1 cellular context compared by ENCODE assay signal in the genomic region with DNA sequence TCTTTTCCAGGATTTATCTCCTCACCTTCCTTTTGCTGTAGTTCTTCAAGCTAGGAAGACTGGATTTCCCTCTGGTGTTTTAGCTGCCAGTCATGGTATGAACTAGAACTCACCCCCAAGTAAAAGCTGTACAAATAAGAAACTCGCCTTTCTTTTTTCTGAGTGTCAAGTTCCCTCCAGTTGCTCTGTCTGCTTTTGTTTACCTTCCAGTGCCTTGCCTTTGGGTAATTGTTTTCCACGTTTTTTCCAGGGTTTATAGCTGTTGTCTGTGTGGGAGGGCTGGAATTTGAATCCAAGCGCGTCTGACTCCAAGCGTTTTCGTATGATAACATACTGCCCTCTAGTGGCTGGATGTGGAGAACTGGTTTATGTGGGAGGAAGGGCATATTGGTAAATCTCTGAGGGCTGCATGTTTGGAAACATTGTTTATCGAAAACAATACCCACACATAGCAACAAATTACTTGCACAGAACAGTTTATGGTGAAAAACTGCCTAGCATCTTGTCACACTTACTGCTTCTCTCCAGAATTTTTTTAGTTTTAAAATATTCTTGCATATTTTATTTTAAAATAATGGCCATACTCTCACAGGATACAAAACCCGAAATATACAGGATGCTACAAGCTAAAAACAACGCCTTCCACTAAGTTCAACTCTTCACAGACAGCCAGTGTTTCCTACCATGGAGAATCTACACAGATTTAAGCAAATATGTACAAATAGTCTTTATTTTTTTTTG.
TF ChIP-seq lines count a peak whose summit lies in the region.

No MANE protein-coding gene starts in this region.

TF ChIP-seq in GM12878, 131 proteins besides CTCF, POLR2A, EP300 and RAD21 (continued from another document):
- TF ChIP-seq, protein P1, sequence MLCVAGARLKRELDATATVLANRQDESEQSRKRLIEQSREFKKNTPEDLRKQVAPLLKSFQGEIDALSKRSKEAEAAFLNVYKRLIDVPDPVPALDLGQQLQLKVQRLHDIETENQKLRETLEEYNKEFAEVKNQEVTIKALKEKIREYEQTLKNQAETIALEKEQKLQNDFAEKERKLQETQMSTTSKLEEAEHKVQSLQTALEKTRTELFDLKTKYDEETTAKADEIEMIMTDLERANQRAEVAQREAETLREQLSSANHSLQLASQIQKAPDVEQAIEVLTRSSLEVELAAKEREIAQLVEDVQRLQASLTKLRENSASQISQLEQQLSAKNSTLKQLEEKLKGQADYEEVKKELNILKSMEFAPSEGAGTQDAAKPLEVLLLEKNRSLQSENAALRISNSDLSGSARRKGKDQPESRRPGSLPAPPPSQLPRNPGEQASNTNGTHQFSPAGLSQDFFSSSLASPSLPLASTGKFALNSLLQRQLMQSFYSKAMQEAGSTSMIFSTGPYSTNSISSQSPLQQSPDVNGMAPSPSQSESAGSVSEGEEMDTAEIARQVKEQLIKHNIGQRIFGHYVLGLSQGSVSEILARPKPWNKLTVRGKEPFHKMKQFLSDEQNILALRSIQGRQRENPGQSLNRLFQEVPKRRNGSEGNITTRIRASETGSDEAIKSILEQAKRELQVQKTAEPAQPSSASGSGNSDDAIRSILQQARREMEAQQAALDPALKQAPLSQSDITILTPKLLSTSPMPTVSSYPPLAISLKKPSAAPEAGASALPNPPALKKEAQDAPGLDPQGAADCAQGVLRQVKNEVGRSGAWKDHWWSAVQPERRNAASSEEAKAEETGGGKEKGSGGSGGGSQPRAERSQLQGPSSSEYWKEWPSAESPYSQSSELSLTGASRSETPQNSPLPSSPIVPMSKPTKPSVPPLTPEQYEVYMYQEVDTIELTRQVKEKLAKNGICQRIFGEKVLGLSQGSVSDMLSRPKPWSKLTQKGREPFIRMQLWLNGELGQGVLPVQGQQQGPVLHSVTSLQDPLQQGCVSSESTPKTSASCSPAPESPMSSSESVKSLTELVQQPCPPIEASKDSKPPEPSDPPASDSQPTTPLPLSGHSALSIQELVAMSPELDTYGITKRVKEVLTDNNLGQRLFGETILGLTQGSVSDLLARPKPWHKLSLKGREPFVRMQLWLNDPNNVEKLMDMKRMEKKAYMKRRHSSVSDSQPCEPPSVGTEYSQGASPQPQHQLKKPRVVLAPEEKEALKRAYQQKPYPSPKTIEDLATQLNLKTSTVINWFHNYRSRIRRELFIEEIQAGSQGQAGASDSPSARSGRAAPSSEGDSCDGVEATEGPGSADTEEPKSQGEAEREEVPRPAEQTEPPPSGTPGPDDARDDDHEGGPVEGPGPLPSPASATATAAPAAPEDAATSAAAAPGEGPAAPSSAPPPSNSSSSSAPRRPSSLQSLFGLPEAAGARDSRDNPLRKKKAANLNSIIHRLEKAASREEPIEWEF (IDR thresholded peaks at IDR 0.05; ENCODE audit: insufficient replicate concordance, low read depth, low read length) = no peak
- TF ChIP-seq POLR2AphosphoS5 (IDR thresholded peaks at IDR 0.05; ENCODE audit: low read length) (no peak), TARDBP (IDR thresholded peaks at IDR 0.05; ENCODE audit: borderline replicate concordance) (no peak), NRF1 (conservative IDR thresholded peaks at IDR 0.05; ENCODE audit: low read depth, low read length) (0 out of 2 replicates have a peak, but pooled peaks have one; percentile 13), TCF12 (IDR thresholded peaks at IDR 0.05; ENCODE audit: low read depth, low read length) (no peak), PAX5 (IDR thresholded peaks at IDR 0.05; ENCODE audit: borderline replicate concordance, low read depth, low read length) (no peak), CREB1 (IDR thresholded peaks at IDR 0.05; ENCODE audit: low read depth) (no peak), SREBF1 (IDR thresholded peaks at IDR 0.05; ENCODE audit: low read length) (no peak), SPI1 (IDR thresholded peaks at IDR 0.05; ENCODE audit: borderline replicate concordance, insufficient read depth, low read depth, low read length) (no peak), RB1 (IDR thresholded peaks at IDR 0.05; ENCODE audit: borderline replicate concordance) (peak; percentile 52; the same call in 1 of the 2 replicates), ZNF592 (IDR thresholded peaks at IDR 0.05) (no peak), SMARCA5 (IDR thresholded peaks at IDR 0.05) (no peak), NR2C2 (IDR thresholded peaks at IDR 0.05; ENCODE audit: borderline replicate concordance, control insufficient read depth, insufficient read length, low read depth) (no peak), RFX5 (IDR thresholded peaks at IDR 0.05; ENCODE audit: low read depth, low read length) (no peak), ELK1 (IDR thresholded peaks at IDR 0.05; ENCODE audit: low read depth, low read length) (no peak), DPF2 (IDR thresholded peaks at IDR 0.05) (no peak), PKNOX1 (IDR thresholded peaks at IDR 0.05) (peak; percentile 48; the same call in 1 of the 2 replicates), BHLHE40 (IDR thresholded peaks at IDR 0.05; ENCODE audit: borderline replicate concordance in 1 of 2, low read depth in 2 of 2, low read length in 1 of 2) (0 out of 4 replicates have a peak, but pooled peaks of 1 of the 2 experiments have one; percentile 14)
- TF ChIP-seq, protein P2, sequence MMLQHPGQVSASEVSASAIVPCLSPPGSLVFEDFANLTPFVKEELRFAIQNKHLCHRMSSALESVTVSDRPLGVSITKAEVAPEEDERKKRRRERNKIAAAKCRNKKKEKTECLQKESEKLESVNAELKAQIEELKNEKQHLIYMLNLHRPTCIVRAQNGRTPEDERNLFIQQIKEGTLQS (IDR thresholded peaks at IDR 0.05; ENCODE audit: borderline replicate concordance, extremely low read depth, low read depth, low read length) = no peak
- TF ChIP-seq, protein P3, sequence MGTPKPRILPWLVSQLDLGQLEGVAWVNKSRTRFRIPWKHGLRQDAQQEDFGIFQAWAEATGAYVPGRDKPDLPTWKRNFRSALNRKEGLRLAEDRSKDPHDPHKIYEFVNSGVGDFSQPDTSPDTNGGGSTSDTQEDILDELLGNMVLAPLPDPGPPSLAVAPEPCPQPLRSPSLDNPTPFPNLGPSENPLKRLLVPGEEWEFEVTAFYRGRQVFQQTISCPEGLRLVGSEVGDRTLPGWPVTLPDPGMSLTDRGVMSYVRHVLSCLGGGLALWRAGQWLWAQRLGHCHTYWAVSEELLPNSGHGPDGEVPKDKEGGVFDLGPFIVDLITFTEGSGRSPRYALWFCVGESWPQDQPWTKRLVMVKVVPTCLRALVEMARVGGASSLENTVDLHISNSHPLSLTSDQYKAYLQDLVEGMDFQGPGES (IDR thresholded peaks at IDR 0.05) = no peak
- TF ChIP-seq, protein P4, sequence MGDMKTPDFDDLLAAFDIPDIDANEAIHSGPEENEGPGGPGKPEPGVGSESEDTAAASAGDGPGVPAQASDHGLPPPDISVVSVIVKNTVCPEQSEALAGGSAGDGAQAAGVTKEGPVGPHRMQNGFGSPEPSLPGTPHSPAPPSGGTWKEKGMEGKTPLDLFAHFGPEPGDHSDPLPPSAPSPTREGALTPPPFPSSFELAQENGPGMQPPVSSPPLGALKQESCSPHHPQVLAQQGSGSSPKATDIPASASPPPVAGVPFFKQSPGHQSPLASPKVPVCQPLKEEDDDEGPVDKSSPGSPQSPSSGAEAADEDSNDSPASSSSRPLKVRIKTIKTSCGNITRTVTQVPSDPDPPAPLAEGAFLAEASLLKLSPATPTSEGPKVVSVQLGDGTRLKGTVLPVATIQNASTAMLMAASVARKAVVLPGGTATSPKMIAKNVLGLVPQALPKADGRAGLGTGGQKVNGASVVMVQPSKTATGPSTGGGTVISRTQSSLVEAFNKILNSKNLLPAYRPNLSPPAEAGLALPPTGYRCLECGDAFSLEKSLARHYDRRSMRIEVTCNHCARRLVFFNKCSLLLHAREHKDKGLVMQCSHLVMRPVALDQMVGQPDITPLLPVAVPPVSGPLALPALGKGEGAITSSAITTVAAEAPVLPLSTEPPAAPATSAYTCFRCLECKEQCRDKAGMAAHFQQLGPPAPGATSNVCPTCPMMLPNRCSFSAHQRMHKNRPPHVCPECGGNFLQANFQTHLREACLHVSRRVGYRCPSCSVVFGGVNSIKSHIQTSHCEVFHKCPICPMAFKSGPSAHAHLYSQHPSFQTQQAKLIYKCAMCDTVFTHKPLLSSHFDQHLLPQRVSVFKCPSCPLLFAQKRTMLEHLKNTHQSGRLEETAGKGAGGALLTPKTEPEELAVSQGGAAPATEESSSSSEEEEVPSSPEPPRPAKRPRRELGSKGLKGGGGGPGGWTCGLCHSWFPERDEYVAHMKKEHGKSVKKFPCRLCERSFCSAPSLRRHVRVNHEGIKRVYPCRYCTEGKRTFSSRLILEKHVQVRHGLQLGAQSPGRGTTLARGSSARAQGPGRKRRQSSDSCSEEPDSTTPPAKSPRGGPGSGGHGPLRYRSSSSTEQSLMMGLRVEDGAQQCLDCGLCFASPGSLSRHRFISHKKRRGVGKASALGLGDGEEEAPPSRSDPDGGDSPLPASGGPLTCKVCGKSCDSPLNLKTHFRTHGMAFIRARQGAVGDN (IDR thresholded peaks at IDR 0.05) = no peak
- TF ChIP-seq, protein P5, sequence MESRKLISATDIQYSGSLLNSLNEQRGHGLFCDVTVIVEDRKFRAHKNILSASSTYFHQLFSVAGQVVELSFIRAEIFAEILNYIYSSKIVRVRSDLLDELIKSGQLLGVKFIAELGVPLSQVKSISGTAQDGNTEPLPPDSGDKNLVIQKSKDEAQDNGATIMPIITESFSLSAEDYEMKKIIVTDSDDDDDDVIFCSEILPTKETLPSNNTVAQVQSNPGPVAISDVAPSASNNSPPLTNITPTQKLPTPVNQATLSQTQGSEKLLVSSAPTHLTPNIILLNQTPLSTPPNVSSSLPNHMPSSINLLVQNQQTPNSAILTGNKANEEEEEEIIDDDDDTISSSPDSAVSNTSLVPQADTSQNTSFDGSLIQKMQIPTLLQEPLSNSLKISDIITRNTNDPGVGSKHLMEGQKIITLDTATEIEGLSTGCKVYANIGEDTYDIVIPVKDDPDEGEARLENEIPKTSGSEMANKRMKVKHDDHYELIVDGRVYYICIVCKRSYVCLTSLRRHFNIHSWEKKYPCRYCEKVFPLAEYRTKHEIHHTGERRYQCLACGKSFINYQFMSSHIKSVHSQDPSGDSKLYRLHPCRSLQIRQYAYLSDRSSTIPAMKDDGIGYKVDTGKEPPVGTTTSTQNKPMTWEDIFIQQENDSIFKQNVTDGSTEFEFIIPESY (IDR thresholded peaks at IDR 0.05) = no peak
- TF ChIP-seq, protein P6, sequence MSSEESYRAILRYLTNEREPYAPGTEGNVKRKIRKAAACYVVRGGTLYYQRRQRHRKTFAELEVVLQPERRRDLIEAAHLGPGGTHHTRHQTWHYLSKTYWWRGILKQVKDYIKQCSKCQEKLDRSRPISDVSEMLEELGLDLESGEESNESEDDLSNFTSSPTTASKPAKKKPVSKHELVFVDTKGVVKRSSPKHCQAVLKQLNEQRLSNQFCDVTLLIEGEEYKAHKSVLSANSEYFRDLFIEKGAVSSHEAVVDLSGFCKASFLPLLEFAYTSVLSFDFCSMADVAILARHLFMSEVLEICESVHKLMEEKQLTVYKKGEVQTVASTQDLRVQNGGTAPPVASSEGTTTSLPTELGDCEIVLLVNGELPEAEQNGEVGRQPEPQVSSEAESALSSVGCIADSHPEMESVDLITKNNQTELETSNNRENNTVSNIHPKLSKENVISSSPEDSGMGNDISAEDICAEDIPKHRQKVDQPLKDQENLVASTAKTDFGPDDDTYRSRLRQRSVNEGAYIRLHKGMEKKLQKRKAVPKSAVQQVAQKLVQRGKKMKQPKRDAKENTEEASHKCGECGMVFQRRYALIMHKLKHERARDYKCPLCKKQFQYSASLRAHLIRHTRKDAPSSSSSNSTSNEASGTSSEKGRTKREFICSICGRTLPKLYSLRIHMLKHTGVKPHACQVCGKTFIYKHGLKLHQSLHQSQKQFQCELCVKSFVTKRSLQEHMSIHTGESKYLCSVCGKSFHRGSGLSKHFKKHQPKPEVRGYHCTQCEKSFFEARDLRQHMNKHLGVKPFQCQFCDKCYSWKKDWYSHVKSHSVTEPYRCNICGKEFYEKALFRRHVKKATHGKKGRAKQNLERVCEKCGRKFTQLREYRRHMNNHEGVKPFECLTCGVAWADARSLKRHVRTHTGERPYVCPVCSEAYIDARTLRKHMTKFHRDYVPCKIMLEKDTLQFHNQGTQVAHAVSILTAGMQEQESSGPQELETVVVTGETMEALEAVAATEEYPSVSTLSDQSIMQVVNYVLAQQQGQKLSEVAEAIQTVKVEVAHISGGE (CRISPR knock-in tag; IDR thresholded peaks at IDR 0.05) = no peak
